In genomic region chr19:47485210-47485609, GRCh38 we compare ENCODE assay signal across 12 cellular contexts. TPM values are rescaled to one million over a fixed set of nuclear protein-coding genes. Genes with fewer than 3 reads are reported as not detected.
DNase-seq lines count a peak whose midpoint lies in the region; ATAC-seq and TF ChIP-seq lines count a peak whose summit lies in the region.
"Had no signal": no experiment of that assay in that cellular context is flagged by ENCODE, and none has a peak within 500 bp of the region (broad histone marks: within the 10 kb centered on the region; RNA-seq: fewer than 3 reads in every experiment).

No MANE protein-coding gene starts in this region.

- H3K4me3 ChIP-seq in GM12865 (ENCODE audit: low read depth, low read length) (peak overlapping the region; percentile 98), OCI-LY1 (ENCODE audit: low read depth, low read length, poor library complexity, severe bottlenecking) (peak overlapping the region; percentile 96), colonic mucosa (no peak overlapping the region), parathyroid adenoma (ENCODE audit: low read depth, low read length) (peak overlapping the region; percentile 89)

- no peaks in the 10 kb centered on the region for H4K20me1 ChIP-seq in OCI-LY1 (ENCODE audit: insufficient read depth, low read length)

- TF ChIP-seq CTCF in GM12865 (IDR thresholded peaks at IDR 0.05; ENCODE audit: insufficient read depth, low read depth, low read length, missing control alignments) (no peak), OCI-LY1 (IDR thresholded peaks at IDR 0.05; ENCODE audit: low read length) (no peak), colonic mucosa (IDR thresholded peaks at IDR 0.05) (no peak), parathyroid adenoma (IDR thresholded peaks at IDR 0.05) (no peak)

- no peaks in the 10 kb centered on the region for H3K9me3 ChIP-seq in OCI-LY1 (ENCODE audit: low read length)
- no peaks in the 10 kb centered on the region for H3K9me3 ChIP-seq in colonic mucosa
- no peaks in the 10 kb centered on the region for H3K9me3 ChIP-seq in parathyroid adenoma (ENCODE audit: control insufficient read depth, low read length)
- H3K9me3 ChIP-seq: right atrium auricular region had no signal

- peak; percentile 33 for DNase-seq in GM12865 (ENCODE audit: low read depth)
- no peak for DNase-seq in colonic mucosa
- no peak for DNase-seq in HuH-7.5 (ENCODE audit: low spot score)
- DNase-seq: activated CD8-positive, alpha-beta memory T cell treated with anti-CD3 and anti-CD28 coated beads, Interleukin-2, amount 50 U/mL, for 48 hours; islet precursor cell; NCI-H1417 treated with DMSO at 0.1 percent for 48 hours had no signal

- H3K9me2 ChIP-seq in OCI-LY1 (ENCODE audit: low read depth, low read length) = no peaks in the 10 kb centered on the region

- H3K4me2 ChIP-seq in OCI-LY1 (ENCODE audit: low read length) (peak overlapping the region; percentile 100), parathyroid adenoma (ENCODE audit: low read length) (peak overlapping the region; percentile 88)

- intact Hi-C loops in colonic mucosa (cut with DNase I) = no loop called here

- no peak for ATAC-seq in SK-N-SH treated with all-trans-retinoic acid at 6 μM for 48 hours
- no peak for ATAC-seq in HG03159 (IDR thresholded peaks at IDR 0.05; ENCODE audit: unreplicated experiment)
- ATAC-seq in GM21381 (IDR thresholded peaks at IDR 0.05; ENCODE audit: unreplicated experiment) = no peak

- H3F3A ChIP-seq in OCI-LY1 (ENCODE audit: insufficient read depth, low read length) = no peaks in the 10 kb centered on the region

- no peaks in the 10 kb centered on the region for H3K79me2 ChIP-seq in OCI-LY1 (ENCODE audit: insufficient read depth, low read length)
- no peaks in the 10 kb centered on the region for H3K79me2 ChIP-seq in parathyroid adenoma

- H3K27me3 ChIP-seq in OCI-LY1 (ENCODE audit: insufficient read depth, low read length) = no peaks in the 10 kb centered on the region
- H3K27me3 ChIP-seq in colonic mucosa = no peaks in the 10 kb centered on the region
- no peaks in the 10 kb centered on the region for H3K27me3 ChIP-seq in parathyroid adenoma (ENCODE audit: control insufficient read depth, insufficient read depth, low read length)
- H3K27me3 ChIP-seq: right atrium auricular region had no signal

- H2AFZ ChIP-seq in OCI-LY1 (ENCODE audit: low read length) (no peak overlapping the region), parathyroid adenoma (no peak overlapping the region)

- H3K4me1 ChIP-seq in OCI-LY1 (ENCODE audit: insufficient read depth, low read length, severe bottlenecking) (peaks cover 23% of the 10 kb centered on the region), colonic mucosa (no peaks in the 10 kb centered on the region), parathyroid adenoma (peaks cover 3% of the 10 kb centered on the region)

- H3K9ac ChIP-seq in OCI-LY1 (ENCODE audit: low read length) (peak overlapping the region; percentile 100), colonic mucosa (ENCODE audit: low read depth in 2 of 2, low read length in 2 of 2) (no peak overlapping the region), parathyroid adenoma (no peak overlapping the region)

- H3K27ac ChIP-seq in OCI-LY1 (ENCODE audit: low read depth, low read length, poor library complexity, severe bottlenecking) (peak overlapping the region; percentile 78), colonic mucosa (peak overlapping the region; percentile 70), parathyroid adenoma (no peak overlapping the region)

- peaks cover 20% of the 10 kb centered on the region; the same call in 1 of the 2 replicates for H3K36me3 ChIP-seq in OCI-LY1 (ENCODE audit: insufficient read depth, low read length)
- no peaks in the 10 kb centered on the region for H3K36me3 ChIP-seq in colonic mucosa
- no peaks in the 10 kb centered on the region for H3K36me3 ChIP-seq in parathyroid adenoma (ENCODE audit: control insufficient read depth, insufficient read depth, low read length)

TF ChIP-seq in SK-N-SH treated with all-trans-retinoic acid at 6 μM for 48 hours, 23 proteins besides CTCF, POLR2A, EP300 and RAD21:
- TF ChIP-seq OSR1 (CRISPR knock-in tag; IDR thresholded peaks at IDR 0.05) (no peak), CREB5 (CRISPR knock-in tag; IDR thresholded peaks at IDR 0.05; ENCODE audit: low read depth) (no peak), ISL1 (CRISPR knock-in tag; IDR thresholded peaks at IDR 0.05) (no peak), ESRRG (CRISPR knock-in tag; IDR thresholded peaks at IDR 0.05) (no peak)
TF ChIP-seq in SK-N-SH treated with all-trans-retinoic acid at 6 μM for 48 hours: peak in this region for 0.

RNA-seq across cellular contexts. Expression of gene KPTN, which starts 1.2 kb away (rescaled TPM):
- total RNA-seq in colonic mucosa = 10 to 100 TPM in 1 of 2 donors, 1 to 10 TPM in 1; 8.6 to 13.3 TPM

RNA-seq across cellular contexts. Expression of gene SLC8A2, which starts 13.5 kb away (rescaled TPM):
- 1 to 10 TPM in 1 of 2 donors, under 1 TPM in 1; 0.74 to 2.3 TPM for total RNA-seq in colonic mucosa

RNA-seq across cellular contexts. Expression of gene NAPA, which starts 29.7 kb away (rescaled TPM):
- 100 to 1,000 TPM; 111 to 115 TPM for total RNA-seq in colonic mucosa
